Comparison of ENCODE assay signal across 16 cellular contexts in genomic region chr1:225408249-225408648, GRCh38. TPM values are rescaled to one million over a fixed set of nuclear protein-coding genes. Genes with fewer than 3 reads are reported as not detected.
DNase-seq lines count a peak whose midpoint lies in the region; ATAC-seq and TF ChIP-seq lines count a peak whose summit lies in the region.
"Had no signal": no experiment of that assay in that cellular context is flagged by ENCODE, and none has a peak within 500 bp of the region (broad histone marks: within the 10 kb centered on the region; RNA-seq: fewer than 3 reads in every experiment).

No MANE protein-coding gene starts in this region.

- intact Hi-C loops in natural killer cell (cut with micrococcal nuclease) (no loop called here), left colon (cut with DNase I, micrococcal nuclease) (no loop called here)

- H3K36me3 Mint-ChIP-seq in natural killer cell (peaks cover 30% of the 10 kb centered on the region), WTC11 (peaks cover 49% of the 10 kb centered on the region)
- H3K36me3 Mint-ChIP-seq in natural killer cell treated with Interleukin-12 subunit alpha and Interleukin-12 subunit beta and Interleukin-15 and Interleukin-18, amount 100 ng/mL, for 72 hours = peaks cover 22% of the 10 kb centered on the region
- H3K36me3 Mint-ChIP-seq in stimulated activated naive B cell treated with anti-CD40 and anti-IgM and Interleukin-4, amounts not matched to agents 10 μg/mL and 1 μg/mL and 100 μg/mL, for 72 hours = peaks cover 45 to 50% of the 10 kb centered on the region in 2 donors

- no peak for TF ChIP-seq CTCF in natural killer cell (IDR thresholded peaks at IDR 0.05)
- no peak for TF ChIP-seq CTCF in WTC11 (IDR thresholded peaks at IDR 0.05)

- H3K4me1 Mint-ChIP-seq in natural killer cell (peaks cover 20 to 43% of the 10 kb centered on the region in 2 donors), WTC11 (peaks cover 31% of the 10 kb centered on the region)
- H3K4me1 Mint-ChIP-seq in natural killer cell treated with Interleukin-12 subunit alpha and Interleukin-12 subunit beta and Interleukin-15 and Interleukin-18, amount 100 ng/mL, for 72 hours (ENCODE audit: low read depth in 2 of 2) = peaks cover 15 to 17% of the 10 kb centered on the region in 2 donors
- peaks cover 5 to 9% of the 10 kb centered on the region in 2 donors for H3K4me1 Mint-ChIP-seq in stimulated activated naive B cell treated with anti-CD40 and anti-IgM and Interleukin-4, amounts not matched to agents 10 μg/mL and 1 μg/mL and 100 μg/mL, for 72 hours

- H3K4me3 Mint-ChIP-seq in natural killer cell (no peak overlapping the region), WTC11 (0 out of 2 replicates have a peak overlapping the region, but pooled peaks have one; percentile 0)
- H3K4me3 Mint-ChIP-seq in natural killer cell treated with Interleukin-12 subunit alpha and Interleukin-12 subunit beta and Interleukin-15 and Interleukin-18, amount 100 ng/mL, for 72 hours = no peak overlapping the region
- no peak overlapping the region for H3K4me3 Mint-ChIP-seq in stimulated activated naive B cell treated with anti-CD40 and anti-IgM and Interleukin-4, amounts not matched to agents 10 μg/mL and 1 μg/mL and 100 μg/mL, for 72 hours
- H3K4me3 Mint-ChIP-seq: CD8-positive, alpha-beta memory T cell had no signal

- no peaks in the 10 kb centered on the region for H3K27me3 Mint-ChIP-seq in natural killer cell (ENCODE audit: low read depth in 2 of 2)
- no peaks in the 10 kb centered on the region for H3K27me3 Mint-ChIP-seq in natural killer cell treated with Interleukin-12 subunit alpha and Interleukin-12 subunit beta and Interleukin-15 and Interleukin-18, amount 100 ng/mL, for 72 hours
- no peaks in the 10 kb centered on the region for H3K27me3 Mint-ChIP-seq in WTC11 (ENCODE audit: low read depth)
- no peaks in the 10 kb centered on the region for H3K27me3 Mint-ChIP-seq in stimulated activated naive B cell treated with anti-CD40 and anti-IgM and Interleukin-4, amounts not matched to agents 10 μg/mL and 1 μg/mL and 100 μg/mL, for 72 hours
- H3K27me3 Mint-ChIP-seq: CD8-positive, alpha-beta memory T cell had no signal

- H3K9me3 Mint-ChIP-seq in natural killer cell (no peaks in the 10 kb centered on the region), WTC11 (no peaks in the 10 kb centered on the region)
- H3K9me3 Mint-ChIP-seq in natural killer cell treated with Interleukin-12 subunit alpha and Interleukin-12 subunit beta and Interleukin-15 and Interleukin-18, amount 100 ng/mL, for 72 hours = no peaks in the 10 kb centered on the region
- H3K9me3 Mint-ChIP-seq in stimulated activated naive B cell treated with anti-CD40 and anti-IgM and Interleukin-4, amounts not matched to agents 10 μg/mL and 1 μg/mL and 100 μg/mL, for 72 hours = no peaks in the 10 kb centered on the region
- H3K9me3 Mint-ChIP-seq: CD8-positive, alpha-beta memory T cell had no signal

- no peak for DNase-seq in natural killer cell
- no peak for DNase-seq in natural killer cell treated with Interleukin-12 subunit alpha and Interleukin-12 subunit beta and Interleukin-15 and Interleukin-18, amount 100 ng/mL, for 72 hours (ENCODE audit: low spot score)
- no peak for DNase-seq in WTC11 (ENCODE audit: low spot score)
- no peak for DNase-seq in left colon
- no peak for DNase-seq in stimulated activated naive B cell treated with anti-CD40 and anti-IgM and Interleukin-4, amounts not matched to agents 10 μg/mL and 1 μg/mL and 100 μg/mL, for 72 hours
- DNase-seq in NCI-H146 (lab: John Stamatoyannopoulos, UW) = no peak
- DNase-seq: BE2C; CD8-positive, alpha-beta memory T cell; Kasumi-1; NCI-H2029 treated with DMSO at 0.1 percent for 48 hours; NCI-H510A; NCI-H82; Right ventricle myocardium superior had no signal

- ATAC-seq in natural killer cell (no peak), WTC11 (peak; percentile 86), left colon (peak; percentile 53), HG02571 (IDR thresholded peaks at IDR 0.05; ENCODE audit: unreplicated experiment) (no peak), HG02588 (IDR thresholded peaks at IDR 0.05; ENCODE audit: unreplicated experiment) (no peak)
- no peak for ATAC-seq in natural killer cell treated with Interleukin-12 subunit alpha and Interleukin-12 subunit beta and Interleukin-15 and Interleukin-18, amount 100 ng/mL, for 72 hours
- ATAC-seq in stimulated activated naive B cell treated with anti-CD40 and anti-IgM and Interleukin-4, amounts not matched to agents 10 μg/mL and 1 μg/mL and 100 μg/mL, for 72 hours (replicated peaks) = no peak
- ATAC-seq: Panc1 had no signal

- CTCF ChIA-PET in WTC11 (lab: Charles Lee) = interaction anchor here (0.9 to 1.3 kb wide), 2 partner anchors 15 to 73 kb away, joined by 3 read pairs; no protein-coding TSS in a partner anchor

- peak overlapping the region; percentile 21 to 53 for H3K27ac Mint-ChIP-seq in natural killer cell
- no peak overlapping the region for H3K27ac Mint-ChIP-seq in natural killer cell treated with Interleukin-12 subunit alpha and Interleukin-12 subunit beta and Interleukin-15 and Interleukin-18, amount 100 ng/mL, for 72 hours
- H3K27ac Mint-ChIP-seq in WTC11 = no peak overlapping the region
- peak overlapping the region; percentile 15 for H3K27ac Mint-ChIP-seq in stimulated activated naive B cell treated with anti-CD40 and anti-IgM and Interleukin-4, amounts not matched to agents 10 μg/mL and 1 μg/mL and 100 μg/mL, for 72 hours

- POLR2A ChIA-PET in WTC11 (lab: Charles Lee) = no interaction called here

TF ChIP-seq in WTC11, 78 proteins besides CTCF, POLR2A, EP300 and RAD21:
- TF ChIP-seq ZNF263 (CRISPR knock-in tag; IDR thresholded peaks at IDR 0.05; ENCODE audit: low read depth) = no peak
- no peak for TF ChIP-seq ATF3 (CRISPR knock-in tag; conservative IDR thresholded peaks at IDR 0.05)
- no peak for TF ChIP-seq ETV6 (CRISPR knock-in tag; IDR thresholded peaks at IDR 0.05)

RNA-seq across cellular contexts. Expression of gene LBR, which starts 19.6 kb away (rescaled TPM):
- 100 to 1,000 TPM; 161 to 179 (median 178) TPM for total RNA-seq in natural killer cell
- 100 to 1,000 TPM; 127 to 173 TPM for total RNA-seq in natural killer cell treated with Interleukin-12 subunit alpha and Interleukin-12 subunit beta and Interleukin-15 and Interleukin-18, amount 100 ng/mL, for 72 hours
- total RNA-seq in WTC11 (2021) = 63.8 to 86.0 TPM (median 66.0 TPM) in 3 replicates
- total RNA-seq in left colon = 10 to 100 TPM; 85.2 to 88.5 TPM

Comparison
In these comparisons a context has a peak if more than half of its experiments do, and no peak if none do; other contexts are left out.
1. H3K27ac Mint-ChIP-seq: peak in natural killer cell (2 of 2) and stimulated activated naive B cell treated with anti-CD40 and anti-IgM and Interleukin-4, amounts not matched to agents 10 μg/mL and 1 μg/mL and 100 μg/mL, for 72 hours (single experiment); none in natural killer cell treated with Interleukin-12 subunit alpha and Interleukin-12 subunit beta and Interleukin-15 and Interleukin-18, amount 100 ng/mL, for 72 hours (0 of 2) and WTC11 (single experiment).
2. ATAC-seq: peak in WTC11 (single experiment) and left colon (single experiment); none in natural killer cell (0 of 3), natural killer cell treated with Interleukin-12 subunit alpha and Interleukin-12 subunit beta and Interleukin-15 and Interleukin-18, amount 100 ng/mL, for 72 hours (0 of 2), stimulated activated naive B cell treated with anti-CD40 and anti-IgM and Interleukin-4, amounts not matched to agents 10 μg/mL and 1 μg/mL and 100 μg/mL, for 72 hours (0 of 2), HG02571 (single experiment) and HG02588 (single experiment).